ENCODE assay signal across 8 cellular contexts in genomic region chr6:43644940-43645612, GRCh38. TPM values are rescaled to one million over a fixed set of nuclear protein-coding genes. Genes with fewer than 3 reads are reported as not detected.
A peak's percentile ranks its signal among the peaks of the same experiment; 100 is the strongest.
DNase-seq lines count a peak whose midpoint lies in the region; ATAC-seq, FAIRE-seq and TF ChIP-seq lines count a peak whose summit lies in the region.

Gene RSPH9 (plus strand): TSS chr6:43645036. CDS start chr6:43645099, 63 bp downstream.

- H3K9ac ChIP-seq in ES-I3 (ENCODE audit: low read depth, low read length), result peak within 1 kb of the TSS; percentile 69; the same call in 1 of the 2 replicates
- H3K9ac ChIP-seq in endocrine pancreas (ENCODE audit: control insufficient read depth, insufficient read depth, low read length), result peak within 1 kb of the TSS; percentile 39

- no peaks in the 10 kb centered on the region for H3K27me3 ChIP-seq in endocrine pancreas (ENCODE audit: control insufficient read depth, insufficient read depth, low read length)

- ATAC-seq in HG03354 (IDR thresholded peaks at IDR 0.05; ENCODE audit: poor library complexity, severe bottlenecking, unreplicated experiment) (peak; percentile 53), mucosa of descending colon (peak; percentile 83), HG02938 (IDR thresholded peaks at IDR 0.05; ENCODE audit: unreplicated experiment) (no peak)
- ATAC-seq in stimulated activated effector memory CD8-positive, alpha-beta T cell treated with anti-CD3 and anti-CD28 coated beads, Interleukin-12 subunit alpha, Interleukin-12 subunit beta, amount 100 ng/mL, for 72 hours, result peak; percentile 86

- H3K9me3 Mint-ChIP-seq in stimulated activated effector memory CD8-positive, alpha-beta T cell treated with anti-CD3 and anti-CD28 coated beads, Interleukin-12 subunit alpha, Interleukin-12 subunit beta, amount 100 ng/mL, for 72 hours, result no peaks in the 10 kb centered on the region

- H3K4me3 ChIP-seq in endocrine pancreas (ENCODE audit: control insufficient read depth, insufficient read depth, low read length) (peak within 1 kb of the TSS; percentile 38), mucosa of descending colon (no peak within 1 kb of the TSS)

- H3K4me1 ChIP-seq in ES-I3 (ENCODE audit: insufficient read depth, low read length) (peaks cover 5% of the 10 kb centered on the region; the same call in 1 of the 2 replicates), endocrine pancreas (ENCODE audit: control insufficient read depth, insufficient read depth, low read length) (no peaks in the 10 kb centered on the region), mucosa of descending colon (ENCODE audit: low read depth) (peaks cover 9% of the 10 kb centered on the region)

- intact Hi-C loops in mucosa of descending colon (cut with DNase I, micrococcal nuclease), result no loop called here

- peak; percentile 72 to 79 for DNase-seq in activated CD4-positive, alpha-beta T cell treated with anti-CD3 and anti-CD28 coated beads, Interleukin-2, amount 50 U/mL, for 48 hours
- peak; percentile 81 to 85 (median 81) for DNase-seq in mucosa of descending colon
- peak in 1 of 2 donors; percentile 72 for DNase-seq in stimulated activated effector memory CD8-positive, alpha-beta T cell treated with anti-CD3 and anti-CD28 coated beads, Interleukin-12 subunit alpha, Interleukin-12 subunit beta, amount 100 ng/mL, for 72 hours (ENCODE audit: low spot score in 2 of 2)
- no peak for DNase-seq in D721Med (ENCODE audit: insufficient read length, low spot score)

- TF ChIP-seq CTCF in mucosa of descending colon (IDR thresholded peaks at IDR 0.05), result no peak
- no peak for TF ChIP-seq CTCF in D721Med (IDR thresholded peaks at IDR 0.05; ENCODE audit: insufficient read depth, missing control alignments)

- H3K36me3 ChIP-seq in ES-I3 (ENCODE audit: insufficient read depth, low read length) (peaks cover 6% of the 10 kb centered on the region; the same call in 1 of the 2 replicates), endocrine pancreas (ENCODE audit: control insufficient read depth, insufficient read depth, low read length) (peaks cover 4% of the 10 kb centered on the region), mucosa of descending colon (ENCODE audit: low read depth) (peaks cover 7% of the 10 kb centered on the region)

- no peak for FAIRE-seq in D721Med (lab: Jason Lieb, UNC)

- H3K4me1 Mint-ChIP-seq in stimulated activated effector memory CD8-positive, alpha-beta T cell treated with anti-CD3 and anti-CD28 coated beads, Interleukin-12 subunit alpha, Interleukin-12 subunit beta, amount 100 ng/mL, for 72 hours, result peaks cover 16% of the 10 kb centered on the region

- H3K9me3 ChIP-seq in ES-I3 (ENCODE audit: control insufficient read depth, insufficient read depth, low read length) (no peaks in the 10 kb centered on the region), endocrine pancreas (ENCODE audit: control insufficient read depth, low read length) (no peaks in the 10 kb centered on the region), mucosa of descending colon (no peaks in the 10 kb centered on the region)

- peak within 1 kb of the TSS; percentile 75 for H3K27ac Mint-ChIP-seq in stimulated activated effector memory CD8-positive, alpha-beta T cell treated with anti-CD3 and anti-CD28 coated beads, Interleukin-12 subunit alpha, Interleukin-12 subunit beta, amount 100 ng/mL, for 72 hours

- peaks cover 28% of the 10 kb centered on the region for H3K36me3 Mint-ChIP-seq in stimulated activated effector memory CD8-positive, alpha-beta T cell treated with anti-CD3 and anti-CD28 coated beads, Interleukin-12 subunit alpha, Interleukin-12 subunit beta, amount 100 ng/mL, for 72 hours

- peak within 1 kb of the TSS; percentile 74 for H3K4me3 Mint-ChIP-seq in stimulated activated effector memory CD8-positive, alpha-beta T cell treated with anti-CD3 and anti-CD28 coated beads, Interleukin-12 subunit alpha, Interleukin-12 subunit beta, amount 100 ng/mL, for 72 hours

RNA-seq across cellular contexts. Expression of gene RSPH9, which starts in this region (rescaled TPM):
- total RNA-seq in mucosa of descending colon, result under 1 TPM in 1 of 3 donors, not detected in 2; 0.12 TPM

Comparison
In these comparisons a context has a peak if more than half of its experiments do, and no peak if none do; other contexts are left out.
1. Peak in DNase-seq and ATAC-seq in mucosa of descending colon; RNA of the gene not detected or under 1 TPM.